In the genomic region with DNA sequence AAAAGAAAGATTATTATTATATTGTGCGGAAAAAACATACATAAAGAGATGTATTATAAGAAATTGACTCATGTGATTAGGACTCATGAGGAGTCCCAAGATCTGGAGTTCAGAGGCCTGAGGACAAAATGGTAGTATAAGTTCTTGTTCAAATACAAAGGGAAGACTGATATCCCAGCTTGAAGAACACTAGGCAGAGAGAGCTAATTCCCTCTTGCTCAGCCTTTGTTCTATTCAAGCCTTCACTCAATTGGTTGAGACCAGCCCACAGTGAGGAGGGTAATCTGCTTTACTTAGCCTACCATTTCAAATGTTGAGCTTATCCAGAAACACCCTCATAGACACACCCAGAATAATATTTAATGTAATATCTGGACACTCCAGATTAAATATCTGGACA, we compare ENCODE assay signal across 4 cellular contexts.
"Had no signal": no experiment of that assay in that cellular context is flagged by ENCODE, and none has a peak within 500 bp of the region (broad histone marks: within the 10 kb centered on the region; RNA-seq: fewer than 3 reads in every experiment).

No MANE protein-coding gene starts in this region.

- DNase-seq: GM23248, H9, HCEC 1CT, IMR-90 had no signal

- H2AFZ ChIP-seq: GM23248 had no signal

- H3K9me3 Mint-ChIP-seq: H9 had no signal

- H3K27ac Mint-ChIP-seq: H9 had no signal

- H3K9ac ChIP-seq: GM23248 had no signal

- H3K27ac ChIP-seq: GM23248 had no signal

- H3K4me3 ChIP-seq: GM23248 had no signal

- H3K4me3 Mint-ChIP-seq: H9 had no signal
